1 cellular context compared by ENCODE assay signal in the genomic region with DNA sequence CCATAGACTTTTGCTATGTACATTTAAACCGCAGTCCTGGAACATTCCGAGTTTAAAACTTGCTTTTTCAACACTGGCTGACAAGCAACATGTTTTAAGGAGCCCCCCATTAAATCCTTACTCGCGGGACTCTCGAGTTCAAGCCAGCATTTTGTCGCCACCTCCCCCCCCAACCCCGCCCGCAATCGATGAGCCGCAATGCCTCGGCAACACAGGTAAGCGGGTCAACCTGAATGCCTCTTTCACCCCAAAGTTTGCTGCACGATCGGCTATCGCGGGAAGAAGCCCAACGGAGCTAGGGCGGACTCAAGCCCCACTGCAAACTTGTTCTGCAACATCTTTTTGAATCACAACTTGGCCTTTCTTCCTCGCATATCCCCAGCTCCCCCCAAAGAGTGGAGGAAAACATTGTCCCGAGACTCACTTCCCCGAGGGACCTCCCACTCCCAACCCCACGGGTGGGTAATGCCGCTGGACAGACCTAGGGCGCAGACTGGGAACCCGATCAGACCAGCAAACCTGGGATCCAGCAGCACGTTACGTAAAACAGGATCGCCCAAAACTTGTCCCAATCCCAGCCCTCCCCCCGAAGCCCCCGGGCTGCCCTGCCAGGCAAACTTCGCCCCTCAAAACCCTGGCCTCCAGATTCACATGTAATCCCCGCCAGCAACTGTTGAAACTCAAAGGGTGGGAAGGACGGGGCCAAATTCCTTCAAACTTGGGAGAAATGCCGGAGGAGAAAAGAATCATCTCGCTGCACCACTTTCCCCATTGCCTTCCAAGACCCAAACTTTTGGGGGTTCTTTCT.
TF ChIP-seq lines count a peak whose summit lies in the region.

No MANE protein-coding gene starts in this region.

TF ChIP-seq in HepG2, 621 proteins besides CTCF, POLR2A, EP300 and RAD21 (continued from another document):
- TF ChIP-seq, protein P1, sequence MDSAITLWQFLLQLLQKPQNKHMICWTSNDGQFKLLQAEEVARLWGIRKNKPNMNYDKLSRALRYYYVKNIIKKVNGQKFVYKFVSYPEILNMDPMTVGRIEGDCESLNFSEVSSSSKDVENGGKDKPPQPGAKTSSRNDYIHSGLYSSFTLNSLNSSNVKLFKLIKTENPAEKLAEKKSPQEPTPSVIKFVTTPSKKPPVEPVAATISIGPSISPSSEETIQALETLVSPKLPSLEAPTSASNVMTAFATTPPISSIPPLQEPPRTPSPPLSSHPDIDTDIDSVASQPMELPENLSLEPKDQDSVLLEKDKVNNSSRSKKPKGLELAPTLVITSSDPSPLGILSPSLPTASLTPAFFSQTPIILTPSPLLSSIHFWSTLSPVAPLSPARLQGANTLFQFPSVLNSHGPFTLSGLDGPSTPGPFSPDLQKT (CRISPR knock-in tag; IDR thresholded peaks at IDR 0.05; ENCODE audit: borderline replicate concordance), result no peak
- TF ChIP-seq HNRNPLL (IDR thresholded peaks at IDR 0.05; ENCODE audit: low read depth, low read length, poor library complexity, severe bottlenecking) (peak; percentile 13), POGZ (CRISPR knock-in tag; IDR thresholded peaks at IDR 0.05) (0 out of 2 replicates have a peak, but pooled peaks have one; percentile 10), PLRG1 (conservative IDR thresholded peaks at IDR 0.05) (no peak), ZNF816 (CRISPR knock-in tag; IDR thresholded peaks at IDR 0.05; ENCODE audit: borderline replicate concordance) (0 out of 2 replicates have a peak, but pooled peaks have one; percentile 47), AGO1 (IDR thresholded peaks at IDR 0.05; ENCODE audit: low read depth, low read length, poor library complexity, severe bottlenecking) (peak; percentile 58), RFX5 (IDR thresholded peaks at IDR 0.05; ENCODE audit: low read depth, low read length) (no peak), RBFOX2 (IDR thresholded peaks at IDR 0.05; ENCODE audit: low read depth, low read length) (peak; percentile 69), GPN1 (CRISPR knock-in tag; IDR thresholded peaks at IDR 0.05; ENCODE audit: borderline replicate concordance) (no peak), TCF7L2 (IDR thresholded peaks at IDR 0.05; ENCODE audit: low read depth, low read length) (no peak), ZFP62 (CRISPR knock-in tag; IDR thresholded peaks at IDR 0.05) (no peak), ZNF33B (CRISPR knock-in tag; IDR thresholded peaks at IDR 0.05) (no peak), NFIC (IDR thresholded peaks at IDR 0.05; ENCODE audit: low read length) (0 out of 2 replicates have a peak, but pooled peaks have one; percentile 12), KDM5A (IDR thresholded peaks at IDR 0.05; ENCODE audit: borderline replicate concordance, low read length) (peak; percentile 9; the same call in 1 of the 2 replicates), NR2C2 (CRISPR knock-in tag; IDR thresholded peaks at IDR 0.05; ENCODE audit: borderline replicate concordance) (no peak)
- TF ChIP-seq, protein P2, sequence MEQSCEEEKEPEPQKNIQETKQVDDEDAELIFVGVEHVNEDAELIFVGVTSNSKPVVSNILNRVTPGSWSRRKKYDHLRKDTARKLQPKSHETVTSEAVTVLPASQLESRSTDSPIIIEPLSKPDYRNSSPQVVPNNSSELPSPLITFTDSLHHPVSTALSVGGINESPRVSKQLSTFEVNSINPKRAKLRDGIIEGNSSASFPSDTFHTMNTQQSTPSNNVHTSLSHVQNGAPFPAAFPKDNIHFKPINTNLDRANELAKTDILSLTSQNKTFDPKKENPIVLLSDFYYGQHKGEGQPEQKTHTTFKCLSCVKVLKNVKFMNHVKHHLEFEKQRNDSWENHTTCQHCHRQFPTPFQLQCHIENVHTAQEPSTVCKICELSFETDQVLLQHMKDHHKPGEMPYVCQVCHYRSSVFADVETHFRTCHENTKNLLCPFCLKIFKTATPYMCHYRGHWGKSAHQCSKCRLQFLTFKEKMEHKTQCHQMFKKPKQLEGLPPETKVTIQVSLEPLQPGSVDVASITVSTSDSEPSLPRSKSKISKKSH (CRISPR knock-in tag; IDR thresholded peaks at IDR 0.05; ENCODE audit: borderline replicate concordance), result no peak
- TF ChIP-seq, protein P3, sequence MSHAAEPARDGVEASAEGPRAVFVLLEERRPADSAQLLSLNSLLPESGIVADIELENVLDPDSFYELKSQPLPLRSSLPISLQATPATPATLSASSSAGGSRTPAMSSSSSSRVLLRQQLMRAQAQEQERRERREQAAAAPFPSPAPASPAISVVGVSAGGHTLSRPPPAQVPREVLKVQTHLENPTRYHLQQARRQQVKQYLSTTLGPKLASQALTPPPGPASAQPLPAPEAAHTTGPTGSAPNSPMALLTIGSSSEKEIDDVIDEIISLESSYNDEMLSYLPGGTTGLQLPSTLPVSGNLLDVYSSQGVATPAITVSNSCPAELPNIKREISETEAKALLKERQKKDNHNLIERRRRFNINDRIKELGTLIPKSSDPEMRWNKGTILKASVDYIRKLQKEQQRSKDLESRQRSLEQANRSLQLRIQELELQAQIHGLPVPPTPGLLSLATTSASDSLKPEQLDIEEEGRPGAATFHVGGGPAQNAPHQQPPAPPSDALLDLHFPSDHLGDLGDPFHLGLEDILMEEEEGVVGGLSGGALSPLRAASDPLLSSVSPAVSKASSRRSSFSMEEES (CRISPR knock-in tag; IDR thresholded peaks at IDR 0.05), result no peak
- TF ChIP-seq, protein P4, sequence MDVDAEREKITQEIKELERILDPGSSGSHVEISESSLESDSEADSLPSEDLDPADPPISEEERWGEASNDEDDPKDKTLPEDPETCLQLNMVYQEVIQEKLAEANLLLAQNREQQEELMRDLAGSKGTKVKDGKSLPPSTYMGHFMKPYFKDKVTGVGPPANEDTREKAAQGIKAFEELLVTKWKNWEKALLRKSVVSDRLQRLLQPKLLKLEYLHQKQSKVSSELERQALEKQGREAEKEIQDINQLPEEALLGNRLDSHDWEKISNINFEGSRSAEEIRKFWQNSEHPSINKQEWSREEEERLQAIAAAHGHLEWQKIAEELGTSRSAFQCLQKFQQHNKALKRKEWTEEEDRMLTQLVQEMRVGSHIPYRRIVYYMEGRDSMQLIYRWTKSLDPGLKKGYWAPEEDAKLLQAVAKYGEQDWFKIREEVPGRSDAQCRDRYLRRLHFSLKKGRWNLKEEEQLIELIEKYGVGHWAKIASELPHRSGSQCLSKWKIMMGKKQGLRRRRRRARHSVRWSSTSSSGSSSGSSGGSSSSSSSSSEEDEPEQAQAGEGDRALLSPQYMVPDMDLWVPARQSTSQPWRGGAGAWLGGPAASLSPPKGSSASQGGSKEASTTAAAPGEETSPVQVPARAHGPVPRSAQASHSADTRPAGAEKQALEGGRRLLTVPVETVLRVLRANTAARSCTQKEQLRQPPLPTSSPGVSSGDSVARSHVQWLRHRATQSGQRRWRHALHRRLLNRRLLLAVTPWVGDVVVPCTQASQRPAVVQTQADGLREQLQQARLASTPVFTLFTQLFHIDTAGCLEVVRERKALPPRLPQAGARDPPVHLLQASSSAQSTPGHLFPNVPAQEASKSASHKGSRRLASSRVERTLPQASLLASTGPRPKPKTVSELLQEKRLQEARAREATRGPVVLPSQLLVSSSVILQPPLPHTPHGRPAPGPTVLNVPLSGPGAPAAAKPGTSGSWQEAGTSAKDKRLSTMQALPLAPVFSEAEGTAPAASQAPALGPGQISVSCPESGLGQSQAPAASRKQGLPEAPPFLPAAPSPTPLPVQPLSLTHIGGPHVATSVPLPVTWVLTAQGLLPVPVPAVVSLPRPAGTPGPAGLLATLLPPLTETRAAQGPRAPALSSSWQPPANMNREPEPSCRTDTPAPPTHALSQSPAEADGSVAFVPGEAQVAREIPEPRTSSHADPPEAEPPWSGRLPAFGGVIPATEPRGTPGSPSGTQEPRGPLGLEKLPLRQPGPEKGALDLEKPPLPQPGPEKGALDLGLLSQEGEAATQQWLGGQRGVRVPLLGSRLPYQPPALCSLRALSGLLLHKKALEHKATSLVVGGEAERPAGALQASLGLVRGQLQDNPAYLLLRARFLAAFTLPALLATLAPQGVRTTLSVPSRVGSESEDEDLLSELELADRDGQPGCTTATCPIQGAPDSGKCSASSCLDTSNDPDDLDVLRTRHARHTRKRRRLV (CRISPR knock-in tag; IDR thresholded peaks at IDR 0.05), result no peak; the same call in 1 of the 2 replicates
- TF ChIP-seq, protein P5, sequence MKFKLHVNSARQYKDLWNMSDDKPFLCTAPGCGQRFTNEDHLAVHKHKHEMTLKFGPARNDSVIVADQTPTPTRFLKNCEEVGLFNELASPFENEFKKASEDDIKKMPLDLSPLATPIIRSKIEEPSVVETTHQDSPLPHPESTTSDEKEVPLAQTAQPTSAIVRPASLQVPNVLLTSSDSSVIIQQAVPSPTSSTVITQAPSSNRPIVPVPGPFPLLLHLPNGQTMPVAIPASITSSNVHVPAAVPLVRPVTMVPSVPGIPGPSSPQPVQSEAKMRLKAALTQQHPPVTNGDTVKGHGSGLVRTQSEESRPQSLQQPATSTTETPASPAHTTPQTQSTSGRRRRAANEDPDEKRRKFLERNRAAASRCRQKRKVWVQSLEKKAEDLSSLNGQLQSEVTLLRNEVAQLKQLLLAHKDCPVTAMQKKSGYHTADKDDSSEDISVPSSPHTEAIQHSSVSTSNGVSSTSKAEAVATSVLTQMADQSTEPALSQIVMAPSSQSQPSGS (CRISPR knock-in tag; IDR thresholded peaks at IDR 0.05), result no peak
